Comparison of ENCODE assay signal across 1 cellular context in genomic region chr7:107579881-107580715, GRCh38.
TF ChIP-seq lines count a peak whose summit lies in the region.

TSS of gene BCAP29 (plus strand) at chr7:107580246. CDS start at chr7:107580773, 527 bp downstream.

TF ChIP-seq in K562, 482 proteins besides CTCF, POLR2A, EP300 and RAD21 (continued from another document and continues in another):
- TF ChIP-seq ZNF592 (IDR thresholded peaks at IDR 0.05) = peak; percentile 91
- TF ChIP-seq PRPF4 (IDR thresholded peaks at IDR 0.05; ENCODE audit: insufficient read depth, low read depth, low read length, poor library complexity, severe bottlenecking) = peak; percentile 87
- TF ChIP-seq PHF20 (IDR thresholded peaks at IDR 0.05; ENCODE audit: partially characterized antibody) = peak; percentile 90
- TF ChIP-seq ZNF175 (CRISPR knock-in tag; IDR thresholded peaks at IDR 0.05; ENCODE audit: low read depth) = peak; percentile 83
- TF ChIP-seq POLR2AphosphoS2 (IDR thresholded peaks at IDR 0.05; ENCODE audit: low read length) = peak; percentile 84; the same call in 1 of the 2 replicates
- peak; percentile 91 for TF ChIP-seq L3MBTL2 (IDR thresholded peaks at IDR 0.05)
- peak; percentile 46 for TF ChIP-seq MEIS2 (IDR thresholded peaks at IDR 0.05; ENCODE audit: partially characterized antibody)
- peak; percentile 65 for TF ChIP-seq MAX (CRISPR knock-in tag; IDR thresholded peaks at IDR 0.05)
- TF ChIP-seq POLR2H (tag; IDR thresholded peaks at IDR 0.05; ENCODE audit: low read depth) = peak; percentile 83
- TF ChIP-seq ZBTB40 (IDR thresholded peaks at IDR 0.05) = peak; percentile 73
- no peak for TF ChIP-seq ZBTB40 (CRISPR knock-in tag; IDR thresholded peaks at IDR 0.05)
- peak; percentile 59; the same call in 1 of the 2 replicates for TF ChIP-seq SMARCA4 (IDR thresholded peaks at IDR 0.05)
- TF ChIP-seq, protein P1, sequence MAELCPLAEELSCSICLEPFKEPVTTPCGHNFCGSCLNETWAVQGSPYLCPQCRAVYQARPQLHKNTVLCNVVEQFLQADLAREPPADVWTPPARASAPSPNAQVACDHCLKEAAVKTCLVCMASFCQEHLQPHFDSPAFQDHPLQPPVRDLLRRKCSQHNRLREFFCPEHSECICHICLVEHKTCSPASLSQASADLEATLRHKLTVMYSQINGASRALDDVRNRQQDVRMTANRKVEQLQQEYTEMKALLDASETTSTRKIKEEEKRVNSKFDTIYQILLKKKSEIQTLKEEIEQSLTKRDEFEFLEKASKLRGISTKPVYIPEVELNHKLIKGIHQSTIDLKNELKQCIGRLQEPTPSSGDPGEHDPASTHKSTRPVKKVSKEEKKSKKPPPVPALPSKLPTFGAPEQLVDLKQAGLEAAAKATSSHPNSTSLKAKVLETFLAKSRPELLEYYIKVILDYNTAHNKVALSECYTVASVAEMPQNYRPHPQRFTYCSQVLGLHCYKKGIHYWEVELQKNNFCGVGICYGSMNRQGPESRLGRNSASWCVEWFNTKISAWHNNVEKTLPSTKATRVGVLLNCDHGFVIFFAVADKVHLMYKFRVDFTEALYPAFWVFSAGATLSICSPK (IDR thresholded peaks at IDR 0.05; ENCODE audit: borderline replicate concordance) = 0 out of 2 replicates have a peak, but pooled peaks have one; percentile 46
- TF ChIP-seq SIX5 (IDR thresholded peaks at IDR 0.05; ENCODE audit: borderline replicate concordance in 1 of 2, insufficient read depth in 1 of 2, low read depth in 1 of 2, low read length in 2 of 2) = 0 out of 4 replicates have a peak, but pooled peaks of 1 of the 2 experiments have one; percentile 10
- TF ChIP-seq SRSF1 (IDR thresholded peaks at IDR 0.05; ENCODE audit: low read depth, low read length) = no peak
- TF ChIP-seq, protein P2, sequence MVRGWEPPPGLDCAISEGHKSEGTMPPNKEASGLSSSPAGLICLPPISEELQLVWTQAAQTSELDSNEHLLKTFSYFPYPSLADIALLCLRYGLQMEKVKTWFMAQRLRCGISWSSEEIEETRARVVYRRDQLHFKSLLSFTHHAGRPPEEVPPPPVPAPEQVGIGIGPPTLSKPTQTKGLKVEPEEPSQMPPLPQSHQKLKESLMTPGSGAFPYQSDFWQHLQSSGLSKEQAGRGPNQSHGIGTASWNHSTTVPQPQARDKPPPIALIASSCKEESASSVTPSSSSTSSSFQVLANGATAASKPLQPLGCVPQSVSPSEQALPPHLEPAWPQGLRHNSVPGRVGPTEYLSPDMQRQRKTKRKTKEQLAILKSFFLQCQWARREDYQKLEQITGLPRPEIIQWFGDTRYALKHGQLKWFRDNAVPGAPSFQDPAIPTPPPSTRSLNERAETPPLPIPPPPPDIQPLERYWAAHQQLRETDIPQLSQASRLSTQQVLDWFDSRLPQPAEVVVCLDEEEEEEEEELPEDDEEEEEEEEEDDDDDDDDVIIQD (CRISPR knock-in tag; IDR thresholded peaks at IDR 0.05) = peak; percentile 85; the same call in 1 of the 2 replicates
- no peak for TF ChIP-seq CHD1 (IDR thresholded peaks at IDR 0.05; ENCODE audit: low read length)
- TF ChIP-seq ZNF143 (CRISPR knock-in tag; IDR thresholded peaks at IDR 0.05) = peak; percentile 60; the same call in 1 of the 2 replicates
- TF ChIP-seq ZNF165 (CRISPR knock-in tag; IDR thresholded peaks at IDR 0.05; ENCODE audit: borderline replicate concordance) = 0 out of 2 replicates have a peak, but pooled peaks have one; percentile 61
- TF ChIP-seq EP400 (IDR thresholded peaks at IDR 0.05) = peak; percentile 87
- peak; percentile 89; the same call in 1 of the 2 replicates for TF ChIP-seq ZNF76 (CRISPR knock-in tag; IDR thresholded peaks at IDR 0.05; ENCODE audit: borderline replicate concordance)
- peak; percentile 60; the same call in 1 of the 2 replicates for TF ChIP-seq ZC3H11A (IDR thresholded peaks at IDR 0.05; ENCODE audit: low read depth, low read length)
- peak; percentile 97 for TF ChIP-seq FIP1L1 (IDR thresholded peaks at IDR 0.05; ENCODE audit: low read depth, low read length, poor library complexity, severe bottlenecking)
- TF ChIP-seq ELF1 (tag; IDR thresholded peaks at IDR 0.05) = peak; percentile 65
- no peak; the same call in none of the 2 replicates for TF ChIP-seq KHSRP (IDR thresholded peaks at IDR 0.05)
- TF ChIP-seq ESRRA (IDR thresholded peaks at IDR 0.05; ENCODE audit: borderline replicate concordance, low read depth) = peak; percentile 86
- peak; percentile 97 for TF ChIP-seq KLF1 (tag; IDR thresholded peaks at IDR 0.05)
- no peak for TF ChIP-seq CSDE1 (IDR thresholded peaks at IDR 0.05)
- peak; percentile 67; the same call in 1 of the 2 replicates for TF ChIP-seq ELF2 (CRISPR knock-in tag; IDR thresholded peaks at IDR 0.05)
- TF ChIP-seq REST (CRISPR knock-in tag; IDR thresholded peaks at IDR 0.05; ENCODE audit: low read depth) = peak; percentile 86
- TF ChIP-seq E2F1 (CRISPR knock-in tag; IDR thresholded peaks at IDR 0.05) = peak; percentile 71; the same call in 1 of the 2 replicates
- TF ChIP-seq ERF (CRISPR knock-in tag; IDR thresholded peaks at IDR 0.05) = peak; percentile 96
- TF ChIP-seq ZNF3 (CRISPR knock-in tag; IDR thresholded peaks at IDR 0.05) = no peak
- TF ChIP-seq HNRNPLL (IDR thresholded peaks at IDR 0.05; ENCODE audit: low read depth, low read length, poor library complexity, severe bottlenecking) = peak; percentile 70
- TF ChIP-seq NR4A1 (CRISPR knock-in tag; IDR thresholded peaks at IDR 0.05) = peak; percentile 92; the same call in 1 of the 2 replicates
- TF ChIP-seq NR4A1 (tag; IDR thresholded peaks at IDR 0.05) = peak; percentile 89; the same call in 1 of the 2 replicates
- TF ChIP-seq CREB1 (IDR thresholded peaks at IDR 0.05) = peak; percentile 97
- TF ChIP-seq CREB1 (CRISPR knock-in tag; IDR thresholded peaks at IDR 0.05) = peak; percentile 92
- TF ChIP-seq POLR2AphosphoS5 (IDR thresholded peaks at IDR 0.05; ENCODE audit: control insufficient read depth, insufficient read depth, low read depth, low read length) = peak; percentile 90
